14 cellular contexts compared by ENCODE assay signal in the genomic region with DNA sequence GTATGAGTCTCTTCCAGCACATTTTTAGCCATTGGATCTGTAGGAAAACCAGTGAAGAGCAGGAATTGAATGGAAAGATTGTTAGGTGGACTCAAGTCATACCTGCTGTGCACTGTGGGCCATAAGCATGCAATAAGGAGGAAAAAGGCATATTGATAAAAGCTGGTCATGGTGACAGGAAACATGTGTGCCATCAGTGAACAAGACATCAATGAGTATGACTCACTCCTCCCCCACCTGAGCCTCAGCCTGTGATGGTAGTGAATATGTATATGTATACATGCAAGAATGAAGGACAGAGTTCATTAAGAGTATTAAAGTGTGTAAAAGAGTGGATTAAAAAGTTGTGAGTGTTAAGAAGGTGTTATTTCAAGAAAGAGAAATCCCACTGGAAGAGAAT.
DNase-seq lines count a peak whose midpoint lies in the region; ATAC-seq and TF ChIP-seq lines count a peak whose summit lies in the region.
"Had no signal": no experiment of that assay in that cellular context is flagged by ENCODE, and none has a peak within 500 bp of the region (broad histone marks: within the 10 kb centered on the region; RNA-seq: fewer than 3 reads in every experiment).

No MANE protein-coding gene starts in this region.

- no peak overlapping the region for H4K91ac ChIP-seq in trophoblast cell (ENCODE audit: low read depth, low read length)

- H3K27me3 ChIP-seq in trophoblast cell (ENCODE audit: insufficient read depth, low read length) = no peaks in the 10 kb centered on the region

- H2BK120ac ChIP-seq in trophoblast cell (ENCODE audit: insufficient read depth, low read length, poor library complexity) = no peak overlapping the region

- ATAC-seq in T-cell (replicated peaks in 1 of 4) = peak; percentile 31 to 58 (median 48)
- peak; percentile 83 for ATAC-seq in activated naive CD8-positive, alpha-beta T cell treated with anti-CD3 and anti-CD28 coated beads, Interleukin-2, amount 50 U/mL, for 24 hours

- peaks cover 0 to 3% of the 10 kb centered on the region in 2 experiments for H3K4me1 ChIP-seq in trophoblast cell (ENCODE audit: control insufficient read depth in 1 of 2, insufficient read depth in 2 of 2, low read length in 2 of 2)

- peak overlapping the region in 2 of 3 donors; percentile 17 to 43 for H3K4me3 Mint-ChIP-seq in T-cell
- H3K4me3 Mint-ChIP-seq in activated naive CD8-positive, alpha-beta T cell treated with anti-CD3 and anti-CD28 coated beads, Interleukin-2, amount 50 U/mL, for 24 hours = peak overlapping the region; percentile 37

- H3K36me3 Mint-ChIP-seq in T-cell = no peaks in the 10 kb centered on the region
- no peaks in the 10 kb centered on the region for H3K36me3 Mint-ChIP-seq in activated naive CD8-positive, alpha-beta T cell treated with anti-CD3 and anti-CD28 coated beads, Interleukin-2, amount 50 U/mL, for 24 hours (ENCODE audit: low read depth)

- H4K12ac ChIP-seq in trophoblast cell (ENCODE audit: low read depth, low read length) = no peak overlapping the region

- H3K4me3 ChIP-seq in trophoblast cell (ENCODE audit: low read depth, low read length) = no peak overlapping the region
- H3K4me3 ChIP-seq: skin epidermis had no signal

- no peak overlapping the region for H2BK12ac ChIP-seq in trophoblast cell (ENCODE audit: low read length)

- H3K9ac ChIP-seq in trophoblast cell (ENCODE audit: low read length) = no peak overlapping the region

- no peaks in the 10 kb centered on the region for H3K27me3 Mint-ChIP-seq in T-cell
- peaks cover 3% of the 10 kb centered on the region for H3K27me3 Mint-ChIP-seq in activated naive CD8-positive, alpha-beta T cell treated with anti-CD3 and anti-CD28 coated beads, Interleukin-2, amount 50 U/mL, for 24 hours

- peak; percentile 17 for DNase-seq in stimulated activated CD4-positive, alpha-beta T cell treated with anti-CD3 and anti-CD28 coated beads, Interleukin-1b, Interleukin-23, amount 100 ng/mL, for 48 hours
- DNase-seq in stimulated activated CD4-positive, alpha-beta T cell treated with anti-CD3 and anti-CD28 coated beads, Interleukin-12 subunit alpha, Interleukin-12 subunit beta, amount 100 ng/mL, for 4 hours = no peak
- no peak for DNase-seq in T-cell
- no peak for DNase-seq in activated naive CD8-positive, alpha-beta T cell treated with anti-CD3 and anti-CD28 coated beads, Interleukin-2, amount 50 U/mL, for 24 hours
- no peak for DNase-seq in HEK293T (ENCODE audit: extremely low spot score)
- DNase-seq in caudate nucleus (lab: John Stamatoyannopoulos, UW) = no peak
- no peak for DNase-seq in DMS 273 (lab: John Stamatoyannopoulos, UW; ENCODE audit: unreplicated experiment)
- DNase-seq in trophoblast cell = no peak
- DNase-seq: dermis blood vessel endothelial cell, DMS 273 treated with DMSO at 0.1 percent for 48 hours, H7, NCI-H1694 treated with DMSO at 0.1 percent for 48 hours, NCI-H446 treated with DMSO at 0.1 percent for 48 hours had no signal

- H3K27ac ChIP-seq in caudate nucleus (ENCODE audit: low read depth, low read length) (no peak overlapping the region), trophoblast cell (ENCODE audit: low read depth, low read length) (no peak overlapping the region)
- H3K27ac ChIP-seq: skin epidermis had no signal

- no peaks in the 10 kb centered on the region for H3K79me2 ChIP-seq in trophoblast cell (ENCODE audit: control insufficient read depth, insufficient read depth, low read length, poor library complexity)

- H4K8ac ChIP-seq in trophoblast cell (ENCODE audit: low read depth, low read length) = no peak overlapping the region

- H3K27ac Mint-ChIP-seq in T-cell = peak overlapping the region; percentile 13 to 71
- peak overlapping the region; percentile 75 for H3K27ac Mint-ChIP-seq in activated naive CD8-positive, alpha-beta T cell treated with anti-CD3 and anti-CD28 coated beads, Interleukin-2, amount 50 U/mL, for 24 hours

- no peak overlapping the region for H3K14ac ChIP-seq in trophoblast cell (ENCODE audit: low read length)

- no peak overlapping the region for H3K4ac ChIP-seq in trophoblast cell (ENCODE audit: low read depth, low read length)

- CTCF ChIA-PET in T-cell (lab: Charles Lee) = interaction anchor here in 1 of 2 donors (1.3 kb wide), 1 partner anchor 23 kb away, joined by 3 read pairs; no protein-coding TSS in a partner anchor
- CTCF ChIA-PET in HEK293T (lab: Yijun Ruan, JAX) = no interaction called here

- H3K23ac ChIP-seq in trophoblast cell (ENCODE audit: low read length) = no peak overlapping the region

- H3K9me3 Mint-ChIP-seq in T-cell = peaks cover 0 to 6% (median 0%) of the 10 kb centered on the region in 3 donors
- H3K9me3 Mint-ChIP-seq in activated naive CD8-positive, alpha-beta T cell treated with anti-CD3 and anti-CD28 coated beads, Interleukin-2, amount 50 U/mL, for 24 hours = peaks cover 20% of the 10 kb centered on the region

- no peaks in the 10 kb centered on the region for H3K79me1 ChIP-seq in trophoblast cell (ENCODE audit: low read length)

- no peaks in the 10 kb centered on the region for H3K36me3 ChIP-seq in trophoblast cell (ENCODE audit: control insufficient read depth in 1 of 2, insufficient read depth in 2 of 2, low read length in 2 of 2)

- no peak overlapping the region for H2BK5ac ChIP-seq in trophoblast cell (ENCODE audit: low read depth, low read length, poor library complexity)

- H3K4me2 ChIP-seq in trophoblast cell (ENCODE audit: low read length) = no peak overlapping the region

- peaks cover 25 to 35% (median 25%) of the 10 kb centered on the region in 3 donors for H3K4me1 Mint-ChIP-seq in T-cell
- H3K4me1 Mint-ChIP-seq in activated naive CD8-positive, alpha-beta T cell treated with anti-CD3 and anti-CD28 coated beads, Interleukin-2, amount 50 U/mL, for 24 hours = peaks cover 25% of the 10 kb centered on the region

- H2AFZ ChIP-seq in trophoblast cell (ENCODE audit: insufficient read depth, low read length, poor library complexity) = no peak overlapping the region

- no peak overlapping the region for H3K18ac ChIP-seq in trophoblast cell (ENCODE audit: low read length)

- H2AK5ac ChIP-seq in trophoblast cell (ENCODE audit: low read length) = no peak overlapping the region

- H3K9me3 ChIP-seq in trophoblast cell (ENCODE audit: insufficient read depth, low read depth, low read length) = no peaks in the 10 kb centered on the region

- POLR2A ChIA-PET in T-cell (lab: Charles Lee) = no interaction called here
- POLR2A ChIA-PET in HEK293T (lab: Yijun Ruan, JAX) = no interaction called here

TF ChIP-seq in HEK293T, 16 proteins besides CTCF, POLR2A, EP300 and RAD21:
- no peak for TF ChIP-seq LEF1 (IDR thresholded peaks at IDR 0.05; ENCODE audit: borderline replicate concordance)
- TF ChIP-seq ELF4 (IDR thresholded peaks at IDR 0.05) = no peak
- TF ChIP-seq ZNF384 (IDR thresholded peaks at IDR 0.05) = no peak
- no peak for TF ChIP-seq FOXK2 (IDR thresholded peaks at IDR 0.05)
- TF ChIP-seq L3MBTL2 (conservative IDR thresholded peaks at IDR 0.05) = no peak
- TF ChIP-seq SUZ12 (IDR thresholded peaks at IDR 0.05) = no peak
- TF ChIP-seq SP1 (IDR thresholded peaks at IDR 0.05) = no peak
- TF ChIP-seq NFRKB (IDR thresholded peaks at IDR 0.05) = no peak
- no peak for TF ChIP-seq FOXA1 (IDR thresholded peaks at IDR 0.05)
- TF ChIP-seq, protein P1, sequence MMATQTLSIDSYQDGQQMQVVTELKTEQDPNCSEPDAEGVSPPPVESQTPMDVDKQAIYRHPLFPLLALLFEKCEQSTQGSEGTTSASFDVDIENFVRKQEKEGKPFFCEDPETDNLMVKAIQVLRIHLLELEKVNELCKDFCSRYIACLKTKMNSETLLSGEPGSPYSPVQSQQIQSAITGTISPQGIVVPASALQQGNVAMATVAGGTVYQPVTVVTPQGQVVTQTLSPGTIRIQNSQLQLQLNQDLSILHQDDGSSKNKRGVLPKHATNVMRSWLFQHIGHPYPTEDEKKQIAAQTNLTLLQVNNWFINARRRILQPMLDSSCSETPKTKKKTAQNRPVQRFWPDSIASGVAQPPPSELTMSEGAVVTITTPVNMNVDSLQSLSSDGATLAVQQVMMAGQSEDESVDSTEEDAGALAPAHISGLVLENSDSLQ (IDR thresholded peaks at IDR 0.05) = no peak
- TF ChIP-seq CTBP1 (IDR thresholded peaks at IDR 0.05; ENCODE audit: borderline replicate concordance) = no peak
- TF ChIP-seq HDGF (IDR thresholded peaks at IDR 0.05; ENCODE audit: borderline replicate concordance) = no peak
- TF ChIP-seq FOXM1 (IDR thresholded peaks at IDR 0.05; ENCODE audit: borderline replicate concordance) = no peak
- TF ChIP-seq BHLHE40 (IDR thresholded peaks at IDR 0.05; ENCODE audit: borderline replicate concordance) = no peak
- no peak for TF ChIP-seq TARDBP (IDR thresholded peaks at IDR 0.05)
- TF ChIP-seq ARNT (IDR thresholded peaks at IDR 0.05) = no peak
